ENCODE assay signal across 8 cellular contexts in the genomic region with DNA sequence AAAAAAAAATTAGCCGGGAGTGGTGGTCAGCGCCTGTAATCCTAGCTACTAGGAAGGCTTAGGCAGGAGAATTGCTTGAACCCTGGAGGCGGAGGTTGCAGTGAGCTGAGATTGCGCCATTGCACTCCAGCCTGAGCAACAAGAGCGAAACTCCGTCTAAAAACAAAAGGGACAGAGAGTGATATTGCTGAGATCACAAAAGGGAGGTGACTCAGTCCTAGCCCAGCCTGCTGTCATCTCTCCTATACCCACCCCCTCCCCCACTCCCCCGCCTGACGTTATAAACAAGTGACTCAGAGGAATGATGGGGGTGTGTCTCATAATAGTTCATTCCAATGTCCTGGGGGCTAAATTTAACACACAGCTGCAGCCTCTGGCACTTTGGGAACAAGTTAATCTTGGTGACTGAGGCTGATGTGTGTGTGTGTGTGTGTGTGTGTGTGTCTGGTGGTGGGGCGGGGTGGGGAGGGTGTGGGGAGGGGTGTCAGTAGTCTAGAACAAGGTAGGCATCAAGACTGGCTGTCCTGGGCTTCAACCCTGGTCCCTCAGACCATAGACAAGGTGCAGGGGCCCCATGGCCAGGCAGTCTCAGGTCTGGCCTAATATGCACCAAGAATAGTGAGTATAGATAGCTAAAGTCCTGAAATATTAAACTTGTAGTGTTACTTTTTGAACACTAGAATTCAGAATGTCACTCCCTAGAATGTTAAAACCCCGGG. TPM values are rescaled to one million over a fixed set of nuclear protein-coding genes. Genes with fewer than 3 reads are reported as not detected.
DNase-seq lines count a peak whose midpoint lies in the region; ATAC-seq and TF ChIP-seq lines count a peak whose summit lies in the region.

No MANE protein-coding gene starts in this region.

- no peaks in the 10 kb centered on the region for H3K9me3 ChIP-seq in heart left ventricle

- TF ChIP-seq POLR2A in heart left ventricle (IDR thresholded peaks at IDR 0.05), result peak in 1 of 2 donors; percentile 16

- POLR2A ChIA-PET in AG04449 (lab: Yijun Ruan, JAX), result interaction anchor here (0.6 kb wide), 1 partner anchor 63 kb away, joined by 3 read pairs; no protein-coding TSS in a partner anchor

- TF ChIP-seq CTCF in AG04449 (IDR thresholded peaks at IDR 0.05; ENCODE audit: insufficient read depth, low read length, missing control alignments) (no peak), heart left ventricle (IDR thresholded peaks at IDR 0.05) (no peak)

- H3K4me3 ChIP-seq in AG04449 (ENCODE audit: low read depth, low read length) (no peak overlapping the region), heart left ventricle (peak overlapping the region in 1 of 12 donors; percentile 26)

- WGBS in heart left ventricle, 4 donors, result 34 to 39% (median 35%) methylated on average over 9 to 10 of the region's 10 CpGs

- H3K4me1 ChIP-seq in heart left ventricle, result peaks cover 0 to 25% (median 8%) of the 10 kb centered on the region in 12 donors

- peak overlapping the region; percentile 78 to 96 (median 90) for H3K27ac ChIP-seq in heart left ventricle

- DNase-seq in AG04449 (ENCODE audit: low read depth, low spot score), result peak; percentile 77
- DNase-seq in HT1080 (ENCODE audit: low read depth), result peak; percentile 86
- DNase-seq in activated T-helper 9 cell treated with anti-CD3 and anti-CD28 coated beads, Interleukin-2, amount 50 U/mL, for 16 hours (ENCODE audit: low read depth), result peak; percentile 24
- DNase-seq in heart left ventricle, result peak; percentile 65 to 89 (median 81)
- peak; percentile 38 for DNase-seq in stimulated activated CD4-positive, alpha-beta T cell treated with anti-CD3 and anti-CD28 coated beads, Interleukin-12 subunit alpha, Interleukin-12 subunit beta, amount 100 ng/mL, for 4 hours
- DNase-seq in effector memory CD8-positive, alpha-beta T cell, result no peak
- DNase-seq in stimulated activated naive B cell treated with anti-CD40 and anti-IgM and Interleukin-4, amounts not matched to agents 10 μg/mL and 1 μg/mL and 100 μg/mL, for 72 hours, result no peak
- DNase-seq in medulla oblongata (ENCODE audit: extremely low spot score), result no peak

- ATAC-seq in heart left ventricle, result peak; percentile 89 to 93 (median 91)
- ATAC-seq in effector memory CD8-positive, alpha-beta T cell (replicated peaks), result no peak
- ATAC-seq in stimulated activated naive B cell treated with anti-CD40 and anti-IgM and Interleukin-4, amounts not matched to agents 10 μg/mL and 1 μg/mL and 100 μg/mL, for 72 hours (replicated peaks), result no peak

- peaks cover 0 to 6% (median 0%) of the 10 kb centered on the region in 9 donors for H3K27me3 ChIP-seq in heart left ventricle

- no peaks in the 10 kb centered on the region for H3K36me3 Mint-ChIP-seq in effector memory CD8-positive, alpha-beta T cell (ENCODE audit: insufficient read depth)
- H3K36me3 Mint-ChIP-seq in stimulated activated naive B cell treated with anti-CD40 and anti-IgM and Interleukin-4, amounts not matched to agents 10 μg/mL and 1 μg/mL and 100 μg/mL, for 72 hours, result no peaks in the 10 kb centered on the region

- intact Hi-C loops in heart left ventricle (cut with DNase I), result loop anchor here in 1 of 10 donors (2.0 kb wide), 1 partner anchor 29 kb away; no protein-coding TSS in a partner anchor

- CTCF ChIA-PET in AG04449 (lab: Yijun Ruan, JAX), result interaction anchor here (0.9 kb wide), 1 partner anchor 32 kb away, joined by 3 read pairs; no protein-coding TSS in a partner anchor

- H3K27ac Mint-ChIP-seq in effector memory CD8-positive, alpha-beta T cell, result no peak overlapping the region
- no peak overlapping the region for H3K27ac Mint-ChIP-seq in stimulated activated naive B cell treated with anti-CD40 and anti-IgM and Interleukin-4, amounts not matched to agents 10 μg/mL and 1 μg/mL and 100 μg/mL, for 72 hours

- no peak overlapping the region for H3K4me3 Mint-ChIP-seq in effector memory CD8-positive, alpha-beta T cell
- no peak overlapping the region for H3K4me3 Mint-ChIP-seq in stimulated activated naive B cell treated with anti-CD40 and anti-IgM and Interleukin-4, amounts not matched to agents 10 μg/mL and 1 μg/mL and 100 μg/mL, for 72 hours

- peaks cover 0 to 2% of the 10 kb centered on the region in 2 donors for H3K4me1 Mint-ChIP-seq in effector memory CD8-positive, alpha-beta T cell (ENCODE audit: low read depth in 2 of 2)
- H3K4me1 Mint-ChIP-seq in stimulated activated naive B cell treated with anti-CD40 and anti-IgM and Interleukin-4, amounts not matched to agents 10 μg/mL and 1 μg/mL and 100 μg/mL, for 72 hours, result peaks cover 1 to 7% of the 10 kb centered on the region in 2 donors

- no peaks in the 10 kb centered on the region for H3K36me3 ChIP-seq in heart left ventricle

- H3K27me3 Mint-ChIP-seq in effector memory CD8-positive, alpha-beta T cell, result peaks cover 35 to 78% of the 10 kb centered on the region in 2 donors
- peaks cover 18 to 51% of the 10 kb centered on the region in 2 donors for H3K27me3 Mint-ChIP-seq in stimulated activated naive B cell treated with anti-CD40 and anti-IgM and Interleukin-4, amounts not matched to agents 10 μg/mL and 1 μg/mL and 100 μg/mL, for 72 hours

- H3K9me3 Mint-ChIP-seq in effector memory CD8-positive, alpha-beta T cell, result no peaks in the 10 kb centered on the region
- H3K9me3 Mint-ChIP-seq in stimulated activated naive B cell treated with anti-CD40 and anti-IgM and Interleukin-4, amounts not matched to agents 10 μg/mL and 1 μg/mL and 100 μg/mL, for 72 hours, result peaks cover 0 to 1% of the 10 kb centered on the region in 2 donors

RNA-seq across cellular contexts. Expression of gene KLHL40, which starts 1.3 kb away (rescaled TPM):
- not detected in 2 replicates for total RNA-seq in HT1080 (2014; rRNA removed; shearing (Covaris generic))
- polyA plus RNA-seq in HT1080 (2015; cell fraction: cytosol; rRNA removed), result not detected in 2 replicates
- not detected in 2 replicates for polyA plus RNA-seq in HT1080 (2015; cell fraction: nucleus; rRNA removed)
- 1 to 10 TPM in 2 of 9 donors, under 1 TPM in 6, not detected in 1; 0.19 to 5.6 (median 0.73) TPM for total RNA-seq in heart left ventricle
- polyA plus RNA-seq in heart left ventricle, result 1 to 10 TPM in 1 of 2 donors, under 1 TPM in 1; 0.61 to 6.8 TPM

RNA-seq across cellular contexts. Expression of gene HHATL, which starts 18.6 kb away (rescaled TPM):
- not detected in 2 replicates for total RNA-seq in HT1080 (2014; rRNA removed; shearing (Covaris generic))
- not detected in 2 replicates for polyA plus RNA-seq in HT1080 (2015; cell fraction: cytosol; rRNA removed)
- not detected in 2 replicates for polyA plus RNA-seq in HT1080 (2015; cell fraction: nucleus; rRNA removed)
- total RNA-seq in heart left ventricle, result 100 to 1,000 TPM; 305 to 823 (median 538) TPM
- 1,000 to 10,000 TPM in 1 of 2 donors, 100 to 1,000 TPM in 1; 188 to 1,023 TPM for polyA plus RNA-seq in heart left ventricle

RNA-seq across cellular contexts. Expression of gene ZBTB47, which starts 30.5 kb away (rescaled TPM):
- total RNA-seq in HT1080 (2014; rRNA removed; shearing (Covaris generic)), result 13.0 and 16.4 TPM in 2 replicates
- polyA plus RNA-seq in HT1080 (2015; cell fraction: cytosol; rRNA removed), result 6.6 and 7.8 TPM in 2 replicates
- polyA plus RNA-seq in HT1080 (2015; cell fraction: nucleus; rRNA removed), result 13.7 and 14.6 TPM in 2 replicates
- total RNA-seq in heart left ventricle, result 100 to 1,000 TPM in 7 of 9 donors, 10 to 100 TPM in 2; 76.6 to 184 (median 131) TPM
- 100 to 1,000 TPM; 110 to 111 TPM for polyA plus RNA-seq in heart left ventricle

Comparison
In these comparisons a context has a peak if more than half of its experiments do, and no peak if none do; other contexts are left out.
1. DNase-seq: peak in AG04449 (single experiment), HT1080 (single experiment), activated T-helper 9 cell treated with anti-CD3 and anti-CD28 coated beads, Interleukin-2, amount 50 U/mL, for 16 hours (single experiment), heart left ventricle (5 of 5) and stimulated activated CD4-positive, alpha-beta T cell treated with anti-CD3 and anti-CD28 coated beads, Interleukin-12 subunit alpha, Interleukin-12 subunit beta, amount 100 ng/mL, for 4 hours (single experiment); none in effector memory CD8-positive, alpha-beta T cell (0 of 3), stimulated activated naive B cell treated with anti-CD40 and anti-IgM and Interleukin-4, amounts not matched to agents 10 μg/mL and 1 μg/mL and 100 μg/mL, for 72 hours (single experiment) and medulla oblongata (single experiment).
2. ATAC-seq: peak in heart left ventricle (4 of 4); none in effector memory CD8-positive, alpha-beta T cell (single experiment) and stimulated activated naive B cell treated with anti-CD40 and anti-IgM and Interleukin-4, amounts not matched to agents 10 μg/mL and 1 μg/mL and 100 μg/mL, for 72 hours (0 of 2).
3. RNA of gene HHATL, which starts 18.6 kb away (total RNA-seq): 305 to 823 TPM in heart left ventricle; not detected in HT1080; every median in the first group is over 100 times any median in the second.